In the genomic region with DNA sequence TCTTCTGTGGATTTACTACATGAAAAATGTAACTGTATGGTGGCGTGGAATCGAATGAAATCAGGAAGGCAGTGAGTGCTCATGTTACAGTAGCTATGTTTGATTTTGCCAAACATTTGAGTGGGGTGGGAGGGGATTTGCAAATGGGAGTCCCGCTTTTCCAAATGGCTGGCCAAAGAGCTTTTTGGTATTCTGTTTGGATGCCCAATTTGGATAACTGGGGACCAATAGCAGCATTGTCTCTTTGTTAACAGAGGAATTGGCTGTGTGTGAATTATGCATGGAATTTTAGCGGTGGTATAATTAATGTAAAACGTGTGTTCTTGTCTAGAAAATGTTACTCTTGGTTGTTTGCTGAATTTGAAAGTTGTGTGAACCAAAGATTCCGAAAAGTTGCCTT, we compare ENCODE assay signal across 17 cellular contexts.
"Had no signal": no experiment of that assay in that cellular context is flagged by ENCODE, and none has a peak within 500 bp of the region (broad histone marks: within the 10 kb centered on the region; RNA-seq: fewer than 3 reads in every experiment).

No MANE protein-coding gene starts in this region.

- H3K27me3 Mint-ChIP-seq: activated CD4-positive, alpha-beta T cell treated with anti-CD3 and anti-CD28 coated beads, Interleukin-2, amount 10 ng/mL, durations not matched to agents 7 days and 5 days; activated T-helper 17 cell treated with anti-CD3 and anti-CD28 coated beads, Interleukin-2, amount 50 U/mL, for 72 hours; dendritic cell treated with granulocyte-macrophage colony-stimulating factor and Interleukin-4, amounts not matched to agents 40 ng/mL and 50 ng/mL, for 4 days; stimulated activated naive CD8-positive, alpha-beta T cell treated with anti-CD3 and anti-CD28 coated beads, Interleukin-15, amount 100 ng/mL, for 72 hours had no signal

- H3K27me3 ChIP-seq: breast epithelium, testis, upper lobe of right lung had no signal

- H3K27ac Mint-ChIP-seq: activated CD4-positive, alpha-beta T cell treated with anti-CD3 and anti-CD28 coated beads, Interleukin-2, amount 10 ng/mL, durations not matched to agents 7 days and 5 days; activated T-helper 17 cell treated with anti-CD3 and anti-CD28 coated beads, Interleukin-2, amount 50 U/mL, for 72 hours; dendritic cell treated with granulocyte-macrophage colony-stimulating factor and Interleukin-4, amounts not matched to agents 40 ng/mL and 50 ng/mL, for 4 days had no signal

- H3K27ac ChIP-seq: breast epithelium, testis had no signal

- H3K4me3 ChIP-seq: breast epithelium, lung, skin epidermis, testis, upper lobe of right lung had no signal

- H3K9me3 Mint-ChIP-seq: activated CD4-positive, alpha-beta T cell treated with anti-CD3 and anti-CD28 coated beads, Interleukin-2, amount 10 ng/mL, durations not matched to agents 7 days and 5 days; activated T-helper 17 cell treated with anti-CD3 and anti-CD28 coated beads, Interleukin-2, amount 50 U/mL, for 72 hours; dendritic cell treated with granulocyte-macrophage colony-stimulating factor and Interleukin-4, amounts not matched to agents 40 ng/mL and 50 ng/mL, for 4 days; stimulated activated naive CD8-positive, alpha-beta T cell treated with anti-CD3 and anti-CD28 coated beads, Interleukin-15, amount 100 ng/mL, for 72 hours had no signal

- H3K9me3 ChIP-seq: breast epithelium, testis, upper lobe of right lung had no signal

- ATAC-seq: activated T-helper 17 cell treated with anti-CD3 and anti-CD28 coated beads, Interleukin-2, amount 50 U/mL, for 72 hours; right cardiac atrium; stimulated activated naive CD8-positive, alpha-beta T cell treated with anti-CD3 and anti-CD28 coated beads, Interleukin-15, amount 100 ng/mL, for 72 hours had no signal

- H3K4me3 Mint-ChIP-seq: activated CD4-positive, alpha-beta T cell treated with anti-CD3 and anti-CD28 coated beads, Interleukin-2, amount 10 ng/mL, durations not matched to agents 7 days and 5 days; activated T-helper 17 cell treated with anti-CD3 and anti-CD28 coated beads, Interleukin-2, amount 50 U/mL, for 72 hours; dendritic cell treated with granulocyte-macrophage colony-stimulating factor and Interleukin-4, amounts not matched to agents 40 ng/mL and 50 ng/mL, for 4 days; stimulated activated naive CD8-positive, alpha-beta T cell treated with anti-CD3 and anti-CD28 coated beads, Interleukin-15, amount 100 ng/mL, for 72 hours had no signal

- DNase-seq: activated CD4-positive, alpha-beta T cell treated with anti-CD3 and anti-CD28 coated beads, Interleukin-2, amount 10 ng/mL, durations not matched to agents 7 days and 5 days; activated CD4-positive, CD25-positive, alpha-beta regulatory T cell; activated naive CD4-positive, alpha-beta T cell treated with anti-CD3 and anti-CD28 coated beads, Interleukin-2, amount 50 U/mL, for 16 hours; amniotic stem cell; effector memory CD4-positive, alpha-beta T cell; islet precursor cell; midbrain; right cardiac atrium; SIG-M5; stimulated activated naive CD8-positive, alpha-beta T cell treated with anti-CD3 and anti-CD28 coated beads, Interleukin-15, amount 100 ng/mL, for 72 hours; testis; upper lobe of right lung had no signal
